ENCODE assay signal across 8 cellular contexts in the genomic region with DNA sequence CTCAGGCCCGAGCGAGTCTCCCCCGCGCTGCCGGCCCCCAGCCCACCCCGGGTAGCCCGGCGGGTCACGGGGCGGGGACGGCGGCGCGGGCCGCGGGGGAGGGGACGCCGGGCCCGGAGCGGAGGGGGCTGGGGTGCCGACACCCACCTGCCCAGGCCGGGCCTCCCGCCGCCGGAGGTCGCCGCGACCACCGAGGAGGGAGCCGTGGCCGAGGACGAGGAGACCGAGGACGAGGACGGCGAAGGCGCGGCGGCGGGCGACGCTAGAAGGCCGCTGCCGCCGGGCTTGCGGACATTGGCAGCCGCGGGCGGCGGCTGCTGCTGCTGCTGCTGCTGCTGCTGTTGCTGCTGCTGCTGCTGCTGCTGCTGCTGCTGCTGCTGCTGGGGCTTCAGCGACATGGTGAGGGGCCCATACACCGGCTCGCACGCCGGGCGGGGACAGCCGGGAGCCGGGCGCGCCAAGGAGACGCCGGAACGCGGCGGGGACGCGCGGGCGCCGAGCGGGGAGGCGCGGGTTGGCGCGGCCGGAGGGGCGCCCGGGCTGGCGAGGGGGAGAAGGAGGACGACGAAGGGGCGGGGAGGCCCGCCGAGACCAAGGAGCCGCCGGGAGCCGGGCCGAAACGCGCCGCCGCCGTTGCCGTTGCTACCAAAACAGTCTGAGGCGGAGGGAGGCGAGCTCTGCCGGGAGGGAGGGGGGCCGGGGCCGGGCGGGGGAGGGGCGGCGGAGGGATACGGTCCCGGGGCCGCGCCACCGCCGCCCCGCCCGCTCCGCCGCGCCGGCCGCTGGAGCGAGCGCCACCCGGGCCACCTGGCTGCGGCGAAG. TPM values are rescaled to one million over a fixed set of nuclear protein-coding genes. Genes with fewer than 3 reads are reported as not detected.
A peak's percentile ranks its signal among the peaks of the same experiment; 100 is the strongest.
DNase-seq lines count a peak whose midpoint lies in the region; ATAC-seq lines count a peak whose summit lies in the region.

A gene with protein sequence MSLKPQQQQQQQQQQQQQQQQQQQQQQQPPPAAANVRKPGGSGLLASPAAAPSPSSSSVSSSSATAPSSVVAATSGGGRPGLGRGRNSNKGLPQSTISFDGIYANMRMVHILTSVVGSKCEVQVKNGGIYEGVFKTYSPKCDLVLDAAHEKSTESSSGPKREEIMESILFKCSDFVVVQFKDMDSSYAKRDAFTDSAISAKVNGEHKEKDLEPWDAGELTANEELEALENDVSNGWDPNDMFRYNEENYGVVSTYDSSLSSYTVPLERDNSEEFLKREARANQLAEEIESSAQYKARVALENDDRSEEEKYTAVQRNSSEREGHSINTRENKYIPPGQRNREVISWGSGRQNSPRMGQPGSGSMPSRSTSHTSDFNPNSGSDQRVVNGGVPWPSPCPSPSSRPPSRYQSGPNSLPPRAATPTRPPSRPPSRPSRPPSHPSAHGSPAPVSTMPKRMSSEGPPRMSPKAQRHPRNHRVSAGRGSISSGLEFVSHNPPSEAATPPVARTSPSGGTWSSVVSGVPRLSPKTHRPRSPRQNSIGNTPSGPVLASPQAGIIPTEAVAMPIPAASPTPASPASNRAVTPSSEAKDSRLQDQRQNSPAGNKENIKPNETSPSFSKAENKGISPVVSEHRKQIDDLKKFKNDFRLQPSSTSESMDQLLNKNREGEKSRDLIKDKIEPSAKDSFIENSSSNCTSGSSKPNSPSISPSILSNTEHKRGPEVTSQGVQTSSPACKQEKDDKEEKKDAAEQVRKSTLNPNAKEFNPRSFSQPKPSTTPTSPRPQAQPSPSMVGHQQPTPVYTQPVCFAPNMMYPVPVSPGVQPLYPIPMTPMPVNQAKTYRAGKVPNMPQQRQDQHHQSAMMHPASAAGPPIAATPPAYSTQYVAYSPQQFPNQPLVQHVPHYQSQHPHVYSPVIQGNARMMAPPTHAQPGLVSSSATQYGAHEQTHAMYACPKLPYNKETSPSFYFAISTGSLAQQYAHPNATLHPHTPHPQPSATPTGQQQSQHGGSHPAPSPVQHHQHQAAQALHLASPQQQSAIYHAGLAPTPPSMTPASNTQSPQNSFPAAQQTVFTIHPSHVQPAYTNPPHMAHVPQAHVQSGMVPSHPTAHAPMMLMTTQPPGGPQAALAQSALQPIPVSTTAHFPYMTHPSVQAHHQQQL (minus strand): TSS at position 679 of the 822 bp plus-strand sequence. CDS start 281 bp downstream, at position 398.

- DNase-seq in NCI-H82 treated with DMSO at 0.1 percent for 48 hours (lab: John Stamatoyannopoulos, UW; ENCODE audit: unreplicated experiment) (peak; percentile 40), myocyte (ENCODE audit: low read depth) (peak; percentile 68)
- peak; percentile 65 for DNase-seq in activated CD8-positive, alpha-beta memory T cell treated with anti-CD3 and anti-CD28 coated beads, Interleukin-2, amount 50 U/mL, for 4 hours
- DNase-seq in stimulated activated naive CD4-positive, alpha-beta T cell (lab: John Stamatoyannopoulos, UW): peak in 5 of 6 experiments; percentile 69 to 95 (median 79)

- 1% methylated on average over 77 to 120 of the region's 120 CpGs for WGBS in esophagus, 2 donors

- H3K36me3 ChIP-seq in ACC112 (ENCODE audit: insufficient read depth, low read length) (no peaks in the 10 kb centered on the region), esophagus (ENCODE audit: control insufficient read depth in 2 of 2, insufficient read depth in 2 of 2, low read length in 1 of 2) (no peaks in the 10 kb centered on the region)

- H3K4me1 ChIP-seq in ACC112 (ENCODE audit: control insufficient read depth, insufficient read depth, low read length, unreplicated experiment): peaks cover 31% of the 10 kb centered on the region
- peaks cover 0 to 2% of the 10 kb centered on the region in 2 donors for H3K4me1 ChIP-seq in esophagus (ENCODE audit: control insufficient read depth in 2 of 2, insufficient read depth in 2 of 2, low read length in 1 of 2)

- peak within 1 kb of the TSS; percentile 99 for H3K4me3 ChIP-seq in ACC112 (ENCODE audit: low read depth, low read length)
- peak within 1 kb of the TSS; percentile 92 to 99 for H3K4me3 ChIP-seq in esophagus (ENCODE audit: low read depth in 1 of 2, low read length in 2 of 2)

- H3K9me3 ChIP-seq in esophagus (ENCODE audit: control insufficient read depth in 2 of 2, insufficient read depth in 1 of 2, low read depth in 1 of 2, low read length in 1 of 2): no peaks in the 10 kb centered on the region

- ATAC-seq in GM18867 (IDR thresholded peaks at IDR 0.05; ENCODE audit: unreplicated experiment) (peak; percentile 48), HG03108 (IDR thresholded peaks at IDR 0.05; ENCODE audit: unreplicated experiment) (peak; percentile 38)

- no peaks in the 10 kb centered on the region for H3K27me3 ChIP-seq in ACC112 (ENCODE audit: insufficient read depth, low read length)
- H3K27me3 ChIP-seq in esophagus (ENCODE audit: control insufficient read depth in 1 of 2, insufficient read depth in 2 of 2, low read length in 2 of 2): no peaks in the 10 kb centered on the region

- H3K27ac ChIP-seq in ACC112 (ENCODE audit: low read depth, low read length): peak within 1 kb of the TSS; percentile 79
- H3K27ac ChIP-seq in esophagus (ENCODE audit: low read depth in 2 of 2, low read length in 1 of 2): peak within 1 kb of the TSS; percentile 99 to 100

- H3K79me2 ChIP-seq in ACC112 (ENCODE audit: control insufficient read depth, insufficient read depth, low read length, unreplicated experiment): peaks cover 54% of the 10 kb centered on the region

- H2AFZ ChIP-seq in ACC112 (ENCODE audit: low read length, unreplicated experiment): peak within 1 kb of the TSS; percentile 67

RNA-seq across cellular contexts. Expression of the gene that starts here (rescaled TPM):
- polyA plus RNA-seq in esophagus: 10 to 100 TPM; 10.0 to 18.0 TPM
- 16.4 and 18.3 TPM in 2 replicates for total RNA-seq in myocyte
- polyA plus RNA-seq in myocyte (2012): 41.6 TPM

Comparison
In these comparisons a context has a peak if more than half of its experiments do, and no peak if none do; other contexts are left out.
1. Peak in every context shown above with its lines: DNase-seq, ATAC-seq, H3K4me3 ChIP-seq and H3K27ac ChIP-seq.